ENCODE assay signal across 22 cellular contexts in the genomic region with DNA sequence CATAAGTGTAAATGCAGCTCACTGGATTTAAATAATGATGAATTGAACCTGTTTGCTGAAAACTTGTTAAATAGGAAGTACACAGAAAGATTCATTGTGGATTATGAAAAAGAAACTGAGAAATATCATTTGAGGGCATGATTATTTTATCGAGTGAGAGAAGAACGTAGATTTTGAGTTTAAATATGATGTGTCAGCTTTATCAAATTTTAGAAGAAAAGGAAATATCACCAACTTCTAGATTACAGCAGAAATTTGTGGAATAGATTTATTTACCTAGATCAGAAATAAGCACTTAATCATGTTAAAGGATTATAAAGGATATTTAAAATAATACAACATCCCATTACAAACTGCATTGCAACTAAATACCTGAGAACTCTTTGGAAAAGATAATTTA.
A peak's percentile ranks its signal among the peaks of the same experiment; 100 is the strongest.
DNase-seq lines count a peak whose midpoint lies in the region; ATAC-seq, FAIRE-seq and TF ChIP-seq lines count a peak whose summit lies in the region.
"Had no signal": no experiment of that assay in that cellular context is flagged by ENCODE, and none has a peak within 500 bp of the region (broad histone marks: within the 10 kb centered on the region; RNA-seq: fewer than 3 reads in every experiment).

No MANE protein-coding gene starts in this region.

- ATAC-seq in A549, result no peak
- ATAC-seq in IMR-90 (ENCODE audit: low read depth), result no peak

- H3K9me3 ChIP-seq in A549 (no peaks in the 10 kb centered on the region), IMR-90 (ENCODE audit: control insufficient read depth, insufficient read depth, low read length) (no peaks in the 10 kb centered on the region), smooth muscle cell (replicated peaks; ENCODE audit: low read depth) (no peaks in the 10 kb centered on the region)
- H3K9me3 ChIP-seq: BE2C; BLaER1 treated with 17β-estradiol and CSF1 and Interleukin-3, amounts not matched to agents 10 nM and 100 nM had no signal

- H3K36me3 ChIP-seq in IMR-90 (ENCODE audit: control insufficient read depth, insufficient read depth, low read length), result no peaks in the 10 kb centered on the region
- no peaks in the 10 kb centered on the region for H3K36me3 ChIP-seq in smooth muscle cell (ENCODE audit: low read depth)
- H3K36me3 ChIP-seq: BE2C; BLaER1 treated with 17β-estradiol and CSF1 and Interleukin-3, amounts not matched to agents 10 nM and 100 nM had no signal

- no peak for TF ChIP-seq RAD21 in A549 (conservative IDR thresholded peaks at IDR 0.05 in 1 of 2, IDR thresholded peaks at IDR 0.05 in 1 of 2)
- TF ChIP-seq RAD21 in IMR-90 (IDR thresholded peaks at IDR 0.05; ENCODE audit: low read length), result no peak

- intact Hi-C loops in IMR-90 (cut with micrococcal nuclease), result no loop called here

- H3K27ac ChIP-seq in A549 (no peak overlapping the region), IMR-90 (ENCODE audit: insufficient read depth, low read length) (no peak overlapping the region), smooth muscle cell (ENCODE audit: low read depth) (no peak overlapping the region)
- H3K27ac ChIP-seq: BLaER1 treated with 17β-estradiol and CSF1 and Interleukin-3, amounts not matched to agents 10 nM and 100 nM had no signal

- CTCF ChIA-PET in A549 (lab: Yijun Ruan, JAX) (no interaction called here), IMR-90 (lab: Yijun Ruan, JAX) (no interaction called here), GM10248 (lab: Yijun Ruan, JAX) (no interaction called here)

- no peak for TF ChIP-seq CTCF in A549 (IDR thresholded peaks at IDR 0.05)
- TF ChIP-seq CTCF in IMR-90 (conservative IDR thresholded peaks at IDR 0.05; ENCODE audit: low read depth, low read length), result no peak
- TF ChIP-seq CTCF in smooth muscle cell (IDR thresholded peaks at IDR 0.05; ENCODE audit: borderline replicate concordance, insufficient read depth, poor library complexity, severe bottlenecking), result no peak
- TF ChIP-seq CTCF in GM10248 (IDR thresholded peaks at IDR 0.05; ENCODE audit: control extremely low read depth, extremely low read depth, low read depth, missing control alignments), result no peak

- dilution Hi-C loops in IMR-90 (cut with HindIII; ENCODE audit: low sequenced_read_pairs, unreplicated experiment), result no loop called here

- no peak overlapping the region for H4K8ac ChIP-seq in IMR-90 (ENCODE audit: low read depth in 2 of 2, low read length in 2 of 2)

- no peaks in the 10 kb centered on the region for H3K79me2 ChIP-seq in smooth muscle cell (ENCODE audit: low read depth)

- no peak overlapping the region for H2AK5ac ChIP-seq in IMR-90 (ENCODE audit: low read depth, low read length)

- H4K91ac ChIP-seq in IMR-90 (ENCODE audit: insufficient read depth, low read depth, low read length), result no peak overlapping the region

- no peak for TF ChIP-seq EP300 in A549 (IDR thresholded peaks at IDR 0.05)

- FAIRE-seq in A204.1 (lab: Jason Lieb, UNC) (peak; percentile 11), A549 (lab: Jason Lieb, UNC) (no peak)
- FAIRE-seq: D721Med, GM12891, GM18507, H54 had no signal

- DNase-seq in A549 (ENCODE audit: low read depth in 1 of 2, low spot score in 1 of 2), result no peak
- DNase-seq in IMR-90, result no peak
- no peak for DNase-seq in smooth muscle cell (lab: John Stamatoyannopoulos, UW; ENCODE audit: unreplicated experiment)
- no peak for DNase-seq in HuH-7.5 (ENCODE audit: low spot score)
- DNase-seq in GM10248 (ENCODE audit: extremely low spot score), result no peak
- DNase-seq: ACHN; AML-193; BE2C; CD4-positive, alpha-beta T cell; CD8-positive, alpha-beta memory T cell; DMS 273 treated with DMSO at 0.1 percent for 48 hours; DMS79; EL; GDM1; GOT3; HCEC 1CT had no signal

- H3K4me3 ChIP-seq in A549 (no peak overlapping the region), IMR-90 (ENCODE audit: insufficient read depth, low read depth, low read length) (no peak overlapping the region), smooth muscle cell (no peak overlapping the region)
- H3K4me3 ChIP-seq: BLaER1 treated with 17β-estradiol and CSF1 and Interleukin-3, amounts not matched to agents 10 nM and 100 nM had no signal

- H2AK9ac ChIP-seq in IMR-90 (replicated peaks; ENCODE audit: low read depth, low read length, poor library complexity), result no peak overlapping the region

- no peak overlapping the region for H3K4ac ChIP-seq in IMR-90 (ENCODE audit: low read depth, low read length)

- no peak overlapping the region for H2BK120ac ChIP-seq in IMR-90 (ENCODE audit: low read depth, low read length)

- no peak overlapping the region for H2BK20ac ChIP-seq in IMR-90 (ENCODE audit: low read depth, low read length)

- no peaks in the 10 kb centered on the region for H3K79me1 ChIP-seq in IMR-90 (ENCODE audit: low read depth in 1 of 2, low read length in 2 of 2)

- no peak for TF ChIP-seq POLR2A in A549 (IDR thresholded peaks at IDR 0.05; ENCODE audit: low read length)
- no peak for TF ChIP-seq POLR2A in IMR-90 (IDR thresholded peaks at IDR 0.05; ENCODE audit: low read depth, low read length)

- in situ Hi-C loops in IMR-90 (cut with MboI; ENCODE audit: low sequenced_read_pairs), result no loop called here

- H3K27me3 ChIP-seq in IMR-90 (ENCODE audit: control insufficient read depth, insufficient read depth, low read length) (no peaks in the 10 kb centered on the region), smooth muscle cell (ENCODE audit: low read depth) (no peaks in the 10 kb centered on the region)
- H3K27me3 ChIP-seq: BE2C; BLaER1 treated with 17β-estradiol and CSF1 and Interleukin-3, amounts not matched to agents 10 nM and 100 nM had no signal

- H3K9me1 ChIP-seq in IMR-90 (ENCODE audit: insufficient read depth, low read length), result no peaks in the 10 kb centered on the region

- H4K20me1 ChIP-seq in IMR-90 (ENCODE audit: insufficient read depth, low read length), result no peaks in the 10 kb centered on the region
- H4K20me1 ChIP-seq in smooth muscle cell (ENCODE audit: low read depth), result no peaks in the 10 kb centered on the region
- H4K20me1 ChIP-seq: BLaER1 treated with 17β-estradiol and CSF1 and Interleukin-3, amounts not matched to agents 10 nM and 100 nM had no signal

- H3K4me2 ChIP-seq in A549, result no peak overlapping the region
- H3K4me2 ChIP-seq in IMR-90 (ENCODE audit: low read depth, low read length), result no peak overlapping the region
- H3K4me2 ChIP-seq in smooth muscle cell, result no peak overlapping the region
- H3K4me2 ChIP-seq: BLaER1 treated with 17β-estradiol and CSF1 and Interleukin-3, amounts not matched to agents 10 nM and 100 nM had no signal

- no peak overlapping the region for H3K9ac ChIP-seq in IMR-90 (ENCODE audit: low read depth, low read length)
- H3K9ac ChIP-seq in smooth muscle cell (ENCODE audit: low read depth), result no peak overlapping the region
- H3K9ac ChIP-seq: BLaER1 treated with 17β-estradiol and CSF1 and Interleukin-3, amounts not matched to agents 10 nM and 100 nM had no signal

- H4K5ac ChIP-seq in IMR-90 (ENCODE audit: low read depth, low read length), result no peak overlapping the region

- H2AFZ ChIP-seq in IMR-90 (replicated peaks; ENCODE audit: low read length, poor library complexity) (no peak overlapping the region), smooth muscle cell (ENCODE audit: low read depth) (peak overlapping the region; percentile 27)

- no peak overlapping the region for H3K14ac ChIP-seq in IMR-90 (replicated peaks; ENCODE audit: low read depth, low read length)

- H3K4me1 ChIP-seq in A549, result no peaks in the 10 kb centered on the region
- no peaks in the 10 kb centered on the region for H3K4me1 ChIP-seq in IMR-90 (ENCODE audit: control insufficient read depth, insufficient read depth, low read length)
- H3K4me1 ChIP-seq in smooth muscle cell (ENCODE audit: low read depth), result peaks cover 44% of the 10 kb centered on the region
- H3K4me1 ChIP-seq: BLaER1 treated with 17β-estradiol and CSF1 and Interleukin-3, amounts not matched to agents 10 nM and 100 nM had no signal

- POLR2A ChIA-PET in A549 (lab: Yijun Ruan, JAX) (no interaction called here), IMR-90 (lab: Charles Lee; ENCODE audit: unreplicated experiment) (no interaction called here), GM10248 (lab: Yijun Ruan, JAX) (no interaction called here)

- H3K23ac ChIP-seq in IMR-90 (ENCODE audit: low read depth, low read length), result no peak overlapping the region

- H2BK15ac ChIP-seq in IMR-90 (ENCODE audit: low read depth, low read length), result no peak overlapping the region

- H3K18ac ChIP-seq in IMR-90 (ENCODE audit: low read depth, low read length), result no peak overlapping the region

- WGBS in A549 (ENCODE audit: missing lambda C conversion rate), result 19% methylated on average over 2 of the region's 2 CpGs
- WGBS in IMR-90 (ENCODE audit: extremely low coverage in 2 of 2, insufficient read length in 1 of 2), 2 experiments, result 100% methylated on average over 2 of the region's 2 CpGs; no CpG with 5 or more reads in 1 of the 2 experiments
- WGBS in smooth muscle cell (ENCODE audit: low lambda C conversion rate), result 94% methylated on average over 2 of the region's 2 CpGs

- no TSS peak for BruUV-seq in IMR-90 (replicated peaks; lab: Mats Ljungman, UMichigan)

- H2BK5ac ChIP-seq in IMR-90 (ENCODE audit: low read depth, low read length, poor library complexity, severe bottlenecking), result no peak overlapping the region

- H3F3A ChIP-seq in smooth muscle cell (ENCODE audit: low read depth), result no peaks in the 10 kb centered on the region

- no peak overlapping the region for H3K56ac ChIP-seq in IMR-90 (ENCODE audit: extremely low read depth, insufficient read depth, low read length)

TF ChIP-seq in A549, 52 proteins besides CTCF, POLR2A, EP300 and RAD21:
- TF ChIP-seq RNF2 (IDR thresholded peaks at IDR 0.05; ENCODE audit: borderline replicate concordance, low read depth) (no peak), MAFK (IDR thresholded peaks at IDR 0.05; ENCODE audit: partially characterized antibody) (peak; percentile 79), FOSL2 (IDR thresholded peaks at IDR 0.05) (no peak), FOSL2 (CRISPR knock-in tag; IDR thresholded peaks at IDR 0.05) (no peak)

TF ChIP-seq in IMR-90, 13 proteins besides CTCF, POLR2A, EP300 and RAD21:
- peak; percentile 76 for TF ChIP-seq MAFK (IDR thresholded peaks at IDR 0.05; ENCODE audit: low read depth, low read length)
- TF ChIP-seq, protein P1, sequence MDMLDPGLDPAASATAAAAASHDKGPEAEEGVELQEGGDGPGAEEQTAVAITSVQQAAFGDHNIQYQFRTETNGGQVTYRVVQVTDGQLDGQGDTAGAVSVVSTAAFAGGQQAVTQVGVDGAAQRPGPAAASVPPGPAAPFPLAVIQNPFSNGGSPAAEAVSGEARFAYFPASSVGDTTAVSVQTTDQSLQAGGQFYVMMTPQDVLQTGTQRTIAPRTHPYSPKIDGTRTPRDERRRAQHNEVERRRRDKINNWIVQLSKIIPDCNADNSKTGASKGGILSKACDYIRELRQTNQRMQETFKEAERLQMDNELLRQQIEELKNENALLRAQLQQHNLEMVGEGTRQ (IDR thresholded peaks at IDR 0.05; ENCODE audit: low read depth, low read length), result no peak
